In genomic region chr3:172166261-172166660, GRCh38 we compare ENCODE assay signal across 27 cellular contexts.
"Had no signal": no experiment of that assay in that cellular context is flagged by ENCODE, and none has a peak within 500 bp of the region (broad histone marks: within the 10 kb centered on the region; RNA-seq: fewer than 3 reads in every experiment).

No MANE protein-coding gene starts in this region.

- ATAC-seq: activated CD4-positive, alpha-beta T cell treated with anti-CD3 and anti-CD28 coated beads for 36 hours; activated CD8-positive, alpha-beta T cell treated with anti-CD3 and anti-CD28 coated beads for 36 hours; activated T-cell treated with anti-CD3 and anti-CD28 coated beads, Interleukin-2, amount 50 U/mL, for 72 hours; body of pancreas had no signal

- H3K9ac ChIP-seq: SK-N-SH had no signal

- H3K4me1 Mint-ChIP-seq: activated CD4-positive, alpha-beta T cell treated with anti-CD3 and anti-CD28 coated beads for 36 hours had no signal

- H3K27ac ChIP-seq: adrenal gland, body of pancreas, Peyer's patch, SJCRH30, VCaP had no signal

- H3K27me3 ChIP-seq: adrenal gland, body of pancreas, MG63, Peyer's patch, SJCRH30 had no signal

- H3K27me3 Mint-ChIP-seq: activated CD4-positive, alpha-beta T cell treated with anti-CD3 and anti-CD28 coated beads for 36 hours; activated CD8-positive, alpha-beta T cell treated with anti-CD3 and anti-CD28 coated beads for 36 hours; activated naive CD8-positive, alpha-beta T cell treated with anti-CD3 and anti-CD28 coated beads, Interleukin-2, amount 10 ng/mL, durations not matched to agents 7 days and 5 days had no signal

- H3K9me3 ChIP-seq: adrenal gland, body of pancreas, MG63, Peyer's patch, SK-N-SH had no signal

- DNase-seq: activated CD4-positive, alpha-beta T cell treated with anti-CD3 and anti-CD28 coated beads for 36 hours; activated CD8-positive, alpha-beta memory T cell treated with anti-CD3 and anti-CD28 coated beads, Interleukin-2, amount 50 U/mL, for 4 hours; activated CD8-positive, alpha-beta T cell treated with anti-CD3 and anti-CD28 coated beads for 36 hours; activated naive CD4-positive, alpha-beta T cell treated with anti-CD3 and anti-CD28 coated beads, Interleukin-2, amount 50 U/mL, for 16 hours; activated naive CD8-positive, alpha-beta T cell treated with anti-CD3 and anti-CD28 coated beads, Interleukin-2, amount 10 ng/mL, durations not matched to agents 7 days and 5 days; activated T-cell treated with anti-CD3 and anti-CD28 coated beads, Interleukin-2, amount 50 U/mL, for 72 hours; adrenal gland; aorta; body of pancreas; MG63; MV-4-11; NCI-H1092 treated with DMSO at 0.1 percent for 48 hours; NCI-H1417 treated with DMSO at 0.1 percent for 48 hours; NCI-H1694; NCI-H2029 treated with DMSO at 0.1 percent for 48 hours; NCI-H345; NCI-H510A; NCI-H526 treated with DMSO at 0.1 percent for 48 hours; NCI-H82; Peyer's patch; Right ventricle myocardium superior; SJCRH30; SK-N-SH; T-helper 1 cell had no signal

- H3K4me2 ChIP-seq: SK-N-SH had no signal

- H3K4me3 ChIP-seq: adrenal gland, body of pancreas, MG63, Peyer's patch, SJCRH30 had no signal

- H3K9me3 Mint-ChIP-seq: activated CD8-positive, alpha-beta T cell treated with anti-CD3 and anti-CD28 coated beads for 36 hours; activated naive CD8-positive, alpha-beta T cell treated with anti-CD3 and anti-CD28 coated beads, Interleukin-2, amount 10 ng/mL, durations not matched to agents 7 days and 5 days; activated T-cell treated with anti-CD3 and anti-CD28 coated beads, Interleukin-2, amount 50 U/mL, for 72 hours; activated T-helper 2 cell treated with anti-CD3 and anti-CD28 coated beads, Interferon-gamma antibody, Interleukin-2, Interleukin-4, amounts not matched to agents 10 μg/mL and 5 μg/mL and 100 μg/mL, durations not matched to agents 14 hours and 24 hours and 36 hours had no signal

- FAIRE-seq: bronchial epithelial cell had no signal

- H3K36me3 ChIP-seq: adrenal gland, Peyer's patch had no signal

- H3K27ac Mint-ChIP-seq: activated CD4-positive, alpha-beta T cell treated with anti-CD3 and anti-CD28 coated beads for 36 hours; activated CD8-positive, alpha-beta T cell treated with anti-CD3 and anti-CD28 coated beads for 36 hours; activated naive CD8-positive, alpha-beta T cell treated with anti-CD3 and anti-CD28 coated beads, Interleukin-2, amount 10 ng/mL, durations not matched to agents 7 days and 5 days; activated T-cell treated with anti-CD3 and anti-CD28 coated beads, Interleukin-2, amount 50 U/mL, for 72 hours; activated T-helper 2 cell treated with anti-CD3 and anti-CD28 coated beads, Interferon-gamma antibody, Interleukin-2, Interleukin-4, amounts not matched to agents 10 μg/mL and 5 μg/mL and 100 μg/mL, durations not matched to agents 14 hours and 24 hours and 36 hours had no signal

- H3K36me3 Mint-ChIP-seq: activated naive CD8-positive, alpha-beta T cell treated with anti-CD3 and anti-CD28 coated beads, Interleukin-2, amount 10 ng/mL, durations not matched to agents 7 days and 5 days had no signal

- H3K4me3 Mint-ChIP-seq: activated CD4-positive, alpha-beta T cell treated with anti-CD3 and anti-CD28 coated beads for 36 hours; activated CD8-positive, alpha-beta T cell treated with anti-CD3 and anti-CD28 coated beads for 36 hours; activated naive CD8-positive, alpha-beta T cell treated with anti-CD3 and anti-CD28 coated beads, Interleukin-2, amount 10 ng/mL, durations not matched to agents 7 days and 5 days; activated T-cell treated with anti-CD3 and anti-CD28 coated beads, Interleukin-2, amount 50 U/mL, for 72 hours had no signal
